27 cellular contexts compared by ENCODE assay signal in the genomic region with DNA sequence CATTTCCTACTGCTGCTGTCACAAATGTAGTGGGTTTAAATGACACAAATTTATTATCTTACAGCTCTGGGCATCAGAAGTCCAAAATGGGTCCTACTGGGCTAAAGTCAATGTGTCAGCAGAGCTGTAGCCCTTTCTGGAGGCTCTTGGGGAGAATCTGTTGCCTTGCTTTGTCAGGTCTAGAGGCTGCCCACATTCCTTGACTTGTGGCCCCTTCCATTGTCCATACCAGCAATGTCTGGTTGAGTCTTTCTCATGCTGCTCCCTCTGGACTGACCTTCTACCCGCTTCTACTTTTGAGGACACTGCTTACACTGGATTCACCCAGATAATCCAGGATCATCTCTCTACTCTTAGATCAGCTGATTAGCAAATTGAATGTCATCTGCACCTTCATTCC. TPM values are rescaled to one million over a fixed set of nuclear protein-coding genes. Genes with fewer than 3 reads are reported as not detected.
"Had no signal": no experiment of that assay in that cellular context is flagged by ENCODE, and none has a peak within 500 bp of the region (broad histone marks: within the 10 kb centered on the region; RNA-seq: fewer than 3 reads in every experiment).

No MANE protein-coding gene starts in this region.

- H3K4me3 Mint-ChIP-seq: activated CD4-positive, alpha-beta memory T cell treated with anti-CD3 and anti-CD28 coated beads for 36 hours; activated naive CD8-positive, alpha-beta T cell; activated T-cell treated with anti-CD3 and anti-CD28 coated beads, Interleukin-2, amount 50 U/mL, for 4 hours; T-helper 1 cell treated with Interleukin-12 subunit alpha and Interleukin-12 subunit beta and Interleukin-4 antibody, amounts not matched to agents 30 μg/mL and 1 μg/mL, for 36 hours had no signal

- H3K36me3 Mint-ChIP-seq: activated CD4-positive, alpha-beta memory T cell treated with anti-CD3 and anti-CD28 coated beads for 36 hours; activated naive CD8-positive, alpha-beta T cell had no signal

- DNase-seq: activated CD4-positive, alpha-beta memory T cell treated with anti-CD3 and anti-CD28 coated beads for 36 hours; activated CD4-positive, alpha-beta T cell treated with anti-CD3 and anti-CD28 coated beads for 48 hours; activated CD4-positive, CD25-positive, alpha-beta regulatory T cell treated with anti-CD3 and anti-CD28 coated beads, Interleukin-2, amount 50 U/mL, for 72 hours; activated CD8-positive, alpha-beta memory T cell treated with anti-CD3 and anti-CD28 coated beads for 24 hours; activated effector memory CD4-positive, alpha-beta T cell treated with anti-CD3 and anti-CD28 coated beads, Interleukin-2, amount 50 U/mL, for 16 hours; activated naive CD4-positive, alpha-beta T cell treated with Interleukin-2 at 50 U/mL for 16 hours; activated T-cell treated with anti-CD3 and anti-CD28 coated beads, Interleukin-2, amount 50 U/mL, for 4 hours; amygdala; KG1; MG63; MV-4-11; NCI-H1092 treated with DMSO at 0.1 percent for 48 hours; NCI-H1417 treated with DMSO at 0.1 percent for 48 hours; NCI-H1694; NCI-H2029; NCI-H2107; NCI-H2171 treated with DMSO at 0.1 percent for 48 hours; NCI-H345; NCI-H510A; NCI-H526 treated with DMSO at 0.1 percent for 48 hours; PC-3; SHP77 had no signal

- H3K27ac Mint-ChIP-seq: activated CD4-positive, alpha-beta memory T cell treated with anti-CD3 and anti-CD28 coated beads for 36 hours; activated naive CD8-positive, alpha-beta T cell; T-helper 1 cell treated with Interleukin-12 subunit alpha and Interleukin-12 subunit beta and Interleukin-4 antibody, amounts not matched to agents 30 μg/mL and 1 μg/mL, for 36 hours had no signal

- H3K4me3 ChIP-seq: MG63, SJSA1 had no signal

- H3K9me3 ChIP-seq: SJSA1 had no signal

- H3K36me3 ChIP-seq: SJSA1 had no signal

- ATAC-seq: activated T-cell treated with anti-CD3 and anti-CD28 coated beads, Interleukin-2, amount 50 U/mL, for 4 hours; PC-3 had no signal

- H3K27ac ChIP-seq: SJSA1 had no signal

- H3K27me3 ChIP-seq: MG63, SJSA1 had no signal

- H3K9me3 Mint-ChIP-seq: activated CD4-positive, alpha-beta memory T cell treated with anti-CD3 and anti-CD28 coated beads for 36 hours; activated T-cell treated with anti-CD3 and anti-CD28 coated beads, Interleukin-2, amount 50 U/mL, for 4 hours; T-helper 1 cell treated with Interleukin-12 subunit alpha and Interleukin-12 subunit beta and Interleukin-4 antibody, amounts not matched to agents 30 μg/mL and 1 μg/mL, for 36 hours had no signal

- FAIRE-seq: astrocyte, RCC 7860 had no signal

- H3K27me3 Mint-ChIP-seq: activated CD4-positive, alpha-beta memory T cell treated with anti-CD3 and anti-CD28 coated beads for 36 hours; activated naive CD8-positive, alpha-beta T cell had no signal

RNA-seq across cellular contexts. Expression of a gene that starts 3.0 kb away (rescaled TPM):
- total RNA-seq: activated CD4-positive, alpha-beta memory T cell treated with anti-CD3 and anti-CD28 coated beads for 36 hours had no signal
